Comparison of ENCODE assay signal across 8 cellular contexts in the genomic region with DNA sequence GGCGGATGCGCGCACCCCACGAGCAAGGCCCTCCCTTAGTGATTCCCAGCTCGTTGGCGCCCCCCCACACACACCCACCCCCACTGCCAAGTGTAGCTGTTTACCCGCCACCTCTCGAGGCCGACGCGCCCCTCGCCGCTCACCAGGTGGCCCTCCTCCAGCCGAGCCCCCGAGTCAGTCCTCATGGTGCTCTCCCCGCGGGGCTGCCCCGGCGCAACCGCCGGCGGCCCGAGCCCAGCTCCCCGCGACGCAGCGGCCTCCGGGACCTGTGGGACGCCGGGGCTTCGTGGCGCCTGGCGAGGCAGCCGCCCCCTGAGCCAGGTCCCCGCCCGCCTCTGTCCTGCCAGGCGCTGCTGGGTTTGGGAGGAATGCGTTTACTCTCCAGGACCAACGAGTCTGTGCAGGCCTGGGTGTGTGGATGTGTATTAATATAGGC. TPM values are rescaled to one million over a fixed set of nuclear protein-coding genes. Genes with fewer than 3 reads are reported as not detected.
DNase-seq lines count a peak whose midpoint lies in the region; ATAC-seq and TF ChIP-seq lines count a peak whose summit lies in the region.

TSS of gene TMEM237 (minus strand) at position 288 of the 436 bp plus-strand sequence. CDS start at position 185, 103 bp downstream.

- POLR2A ChIA-PET in RWPE1 (lab: Yijun Ruan, JAX; ENCODE audit: low non-redundant PET), result interaction anchor here (1.0 kb wide), 1 partner anchor 138 kb away, joined by 6 read pairs; the partner anchor contains the start of gene ALS2

- peaks cover 11% of the 10 kb centered on the region for H3K36me3 ChIP-seq in skeletal muscle satellite cell (ENCODE audit: insufficient read depth, low read length)

- H3K9me3 ChIP-seq in skeletal muscle satellite cell (replicated peaks; ENCODE audit: low read length), result no peaks in the 10 kb centered on the region

- H3K36me3 Mint-ChIP-seq in brain, result peaks cover 8% of the 10 kb centered on the region

- H3K4me1 Mint-ChIP-seq in brain, result peaks cover 36% of the 10 kb centered on the region

- H3K4me2 ChIP-seq in skeletal muscle satellite cell (ENCODE audit: low read length), result peak within 1 kb of the TSS; percentile 96

- ATAC-seq in GM18520 (IDR thresholded peaks at IDR 0.05; ENCODE audit: unreplicated experiment) (peak; percentile 11), HG03095 (IDR thresholded peaks at IDR 0.05; ENCODE audit: unreplicated experiment) (peak; percentile 47)

- peak within 1 kb of the TSS; percentile 91 to 98 (median 93) for H3K4me3 Mint-ChIP-seq in brain

- H3K4me3 ChIP-seq in skeletal muscle satellite cell (ENCODE audit: low read length), result peak within 1 kb of the TSS; percentile 89

- peak within 1 kb of the TSS; percentile 94 for H3K27ac ChIP-seq in RWPE1

- peak within 1 kb of the TSS; percentile 96 for H3K9ac ChIP-seq in skeletal muscle satellite cell (ENCODE audit: low read depth, low read length)

- peak within 1 kb of the TSS; percentile 95 to 100 (median 97) for H3K27ac Mint-ChIP-seq in brain

- peaks cover 11% of the 10 kb centered on the region for H3K27me3 Mint-ChIP-seq in brain

- no peaks in the 10 kb centered on the region for H3K9me3 Mint-ChIP-seq in brain

- CTCF ChIA-PET in RWPE1 (lab: Yijun Ruan, JAX), result interaction anchor here (0.6 kb wide), 1 partner anchor 708 kb away, joined by 3 read pairs; no protein-coding TSS in a partner anchor

- no peaks in the 10 kb centered on the region for H3K27me3 ChIP-seq in skeletal muscle satellite cell (ENCODE audit: control insufficient read depth, insufficient read depth, low read length)

- DNase-seq in AG20443 (ENCODE audit: low spot score) (peak; percentile 73), RWPE1 (ENCODE audit: low spot score) (peak; percentile 44), iPS-NIHi11 (ENCODE audit: low spot score) (peak; percentile 76), COR-L47 (lab: John Stamatoyannopoulos, UW) (no peak)

- H3K4me1 ChIP-seq in skeletal muscle satellite cell (ENCODE audit: control insufficient read depth, insufficient read depth, low read length), result peaks cover 14% of the 10 kb centered on the region

- TF ChIP-seq CTCF in RWPE1 (conservative IDR thresholded peaks at IDR 0.05; ENCODE audit: low read depth) (no peak), brain (conservative IDR thresholded peaks at IDR 0.05) (no peak)

RNA-seq across cellular contexts. Expression of gene TMEM237, which starts in this region (rescaled TPM):
- polyA plus RNA-seq in brain (ENCODE audit: insufficient read depth, low read depth, low replicate concordance), result 22.6 TPM
- total RNA-seq in skeletal muscle satellite cell (2012; rRNA removed), result 16.8 and 20.3 TPM in 2 replicates
